Comparison of ENCODE assay signal across 18 cellular contexts in genomic region chr10:11636761-11637166, GRCh38. TPM values are rescaled to one million over a fixed set of nuclear protein-coding genes. Genes with fewer than 3 reads are reported as not detected.
DNase-seq lines count a peak whose midpoint lies in the region; ATAC-seq and TF ChIP-seq lines count a peak whose summit lies in the region.
"Had no signal": no experiment of that assay in that cellular context is flagged by ENCODE, and none has a peak within 500 bp of the region (broad histone marks: within the 10 kb centered on the region; RNA-seq: fewer than 3 reads in every experiment).

No MANE protein-coding gene starts in this region.

- H3K9me3 Mint-ChIP-seq in MCF 10A (ENCODE audit: unreplicated experiment), result no peaks in the 10 kb centered on the region
- H3K9me3 Mint-ChIP-seq: CD8-positive, alpha-beta memory T cell; GM23338 had no signal

- H3K27ac ChIP-seq in subcutaneous abdominal adipose tissue (ENCODE audit: low read depth, low read length), result peak overlapping the region; percentile 3
- no peak overlapping the region for H3K27ac ChIP-seq in right cardiac atrium (ENCODE audit: low read length)

- no TSS peak for BruUV-seq in MCF 10A (replicated peaks; lab: Mats Ljungman, UMichigan)

- no peak overlapping the region for H3K27ac Mint-ChIP-seq in MCF 10A (ENCODE audit: low read depth, unreplicated experiment)
- H3K27ac Mint-ChIP-seq: CD8-positive, alpha-beta memory T cell; GM23338 had no signal

- TF ChIP-seq CTCF in MCF 10A (IDR thresholded peaks at IDR 0.05; ENCODE audit: unreplicated experiment), result no peak

- H3K27me3 ChIP-seq in subcutaneous abdominal adipose tissue (ENCODE audit: control insufficient read depth in 5 of 5, insufficient read depth in 4 of 5, low read length in 5 of 5) (no peaks in the 10 kb centered on the region), right cardiac atrium (ENCODE audit: control insufficient read depth, insufficient read depth) (no peaks in the 10 kb centered on the region)

- no peaks in the 10 kb centered on the region for H3K9me3 ChIP-seq in subcutaneous abdominal adipose tissue (ENCODE audit: control insufficient read depth in 5 of 5, low read length in 5 of 5)
- no peaks in the 10 kb centered on the region for H3K9me3 ChIP-seq in right cardiac atrium (ENCODE audit: control insufficient read depth, low read length)

- WGBS in right cardiac atrium, result 96% methylated on average over 1 of the region's 1 CpG

- CTCF ChIA-PET in MCF 10A (lab: Yijun Ruan, JAX), result no interaction called here

- intact Hi-C loops in MCF 10A (cut with micrococcal nuclease), result no loop called here
- intact Hi-C loops in right cardiac atrium (cut with DNase I), result no loop called here

- no peak for TF ChIP-seq RAD21 in Ishikawa (IDR thresholded peaks at IDR 0.05; ENCODE audit: low read depth)

- H3K36me3 Mint-ChIP-seq in MCF 10A (ENCODE audit: insufficient read depth, unreplicated experiment), result no peaks in the 10 kb centered on the region

- ATAC-seq in right cardiac atrium (no peak), GM18861 (IDR thresholded peaks at IDR 0.05; ENCODE audit: unreplicated experiment) (no peak)
- ATAC-seq: GM12878, GM23338 had no signal

- no peaks in the 10 kb centered on the region for H3K4me1 Mint-ChIP-seq in MCF 10A (ENCODE audit: insufficient read depth, unreplicated experiment)
- H3K4me1 Mint-ChIP-seq: GM23338 had no signal

- H3K9ac ChIP-seq in subcutaneous abdominal adipose tissue (ENCODE audit: low read length in 5 of 5), result no peak overlapping the region

- no peak overlapping the region for H3K4me3 ChIP-seq in subcutaneous abdominal adipose tissue (ENCODE audit: low read depth in 1 of 5, low read length in 5 of 5)
- no peak overlapping the region for H3K4me3 ChIP-seq in right cardiac atrium (ENCODE audit: low read length)
- H3K4me3 ChIP-seq: GM12878, GM23338 had no signal

- H3K4me1 ChIP-seq in subcutaneous abdominal adipose tissue (ENCODE audit: control insufficient read depth in 5 of 5, insufficient read depth in 5 of 5, low read length in 5 of 5), result peaks cover 0 to 20% (median 2%) of the 10 kb centered on the region in 5 donors
- H3K4me1 ChIP-seq in right cardiac atrium (ENCODE audit: control insufficient read depth, insufficient read depth, low read length), result no peaks in the 10 kb centered on the region

- POLR2A ChIA-PET in MCF 10A (lab: Yijun Ruan, JAX), result interaction anchor here (1.3 kb wide), 2 partner anchors 49 to 74 kb away, joined by 3 read pairs; no protein-coding TSS in a partner anchor

- peaks cover 13% of the 10 kb centered on the region for H3K27me3 Mint-ChIP-seq in MCF 10A (ENCODE audit: insufficient read depth, unreplicated experiment)

- no peaks in the 10 kb centered on the region for H3K36me3 ChIP-seq in subcutaneous abdominal adipose tissue (ENCODE audit: control insufficient read depth in 5 of 5, insufficient read depth in 5 of 5, low read length in 5 of 5)

- DNase-seq in astrocyte of the hippocampus (ENCODE audit: low read depth, low spot score) (peak; percentile 81), medulla oblongata (ENCODE audit: extremely low spot score) (peak; percentile 20), MCF 10A (ENCODE audit: unreplicated experiment) (no peak), right cardiac atrium (no peak)
- DNase-seq: CD8-positive, alpha-beta memory T cell; DMS79 treated with DMSO at 0.1 percent for 48 hours; GDM1; Kasumi-1; NCI-H1105 treated with DMSO at 0.1 percent for 48 hours; NCI-H1694 treated with DMSO at 0.1 percent for 48 hours; NCI-H69; OCI-M1; RPMI8226 had no signal

- no peak overlapping the region for H3K4me3 Mint-ChIP-seq in MCF 10A (ENCODE audit: unreplicated experiment)
- H3K4me3 Mint-ChIP-seq: CD8-positive, alpha-beta memory T cell; GM23338 had no signal

- TF ChIP-seq EP300 in Ishikawa (IDR thresholded peaks at IDR 0.05; ENCODE audit: borderline replicate concordance), result peak; percentile 88

TF ChIP-seq in Ishikawa, 13 proteins besides CTCF, POLR2A, EP300 and RAD21:
- peak; percentile 76; the same call in 1 of the 2 replicates for TF ChIP-seq FOXM1 (IDR thresholded peaks at IDR 0.05; ENCODE audit: borderline replicate concordance, low read depth)
- TF ChIP-seq NFIC (IDR thresholded peaks at IDR 0.05), result peak; percentile 72
- peak; percentile 89 for TF ChIP-seq TEAD4 (IDR thresholded peaks at IDR 0.05)
- no peak for TF ChIP-seq TAF1 (IDR thresholded peaks at IDR 0.05; ENCODE audit: low read depth)
- TF ChIP-seq, protein P1, sequence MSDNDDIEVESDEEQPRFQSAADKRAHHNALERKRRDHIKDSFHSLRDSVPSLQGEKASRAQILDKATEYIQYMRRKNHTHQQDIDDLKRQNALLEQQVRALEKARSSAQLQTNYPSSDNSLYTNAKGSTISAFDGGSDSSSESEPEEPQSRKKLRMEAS (IDR thresholded peaks at IDR 0.05), result no peak
- no peak for TF ChIP-seq CREB1 (IDR thresholded peaks at IDR 0.05; ENCODE audit: low read depth)
- TF ChIP-seq TCF12 (IDR thresholded peaks at IDR 0.05; ENCODE audit: low read depth), result peak; percentile 87

RNA-seq across cellular contexts. Expression of gene USP6NL, which starts 25.3 kb away (rescaled TPM):
- total RNA-seq in MCF 10A (2022) (19.0 and 19.2 TPM in 2 replicates), right cardiac atrium (10 to 100 TPM in 2 of 4 donors, 1 to 10 TPM in 2; 8.7 to 12.5 (median 9.8) TPM)
- 3.9 TPM for polyA plus RNA-seq in right cardiac atrium

Comparison
In these comparisons a context has a peak if more than half of its experiments do, and no peak if none do; other contexts are left out.
1. DNase-seq: peak in astrocyte of the hippocampus (single experiment) and medulla oblongata (single experiment); none in MCF 10A (single experiment) and right cardiac atrium (0 of 3).